In the genomic region with DNA sequence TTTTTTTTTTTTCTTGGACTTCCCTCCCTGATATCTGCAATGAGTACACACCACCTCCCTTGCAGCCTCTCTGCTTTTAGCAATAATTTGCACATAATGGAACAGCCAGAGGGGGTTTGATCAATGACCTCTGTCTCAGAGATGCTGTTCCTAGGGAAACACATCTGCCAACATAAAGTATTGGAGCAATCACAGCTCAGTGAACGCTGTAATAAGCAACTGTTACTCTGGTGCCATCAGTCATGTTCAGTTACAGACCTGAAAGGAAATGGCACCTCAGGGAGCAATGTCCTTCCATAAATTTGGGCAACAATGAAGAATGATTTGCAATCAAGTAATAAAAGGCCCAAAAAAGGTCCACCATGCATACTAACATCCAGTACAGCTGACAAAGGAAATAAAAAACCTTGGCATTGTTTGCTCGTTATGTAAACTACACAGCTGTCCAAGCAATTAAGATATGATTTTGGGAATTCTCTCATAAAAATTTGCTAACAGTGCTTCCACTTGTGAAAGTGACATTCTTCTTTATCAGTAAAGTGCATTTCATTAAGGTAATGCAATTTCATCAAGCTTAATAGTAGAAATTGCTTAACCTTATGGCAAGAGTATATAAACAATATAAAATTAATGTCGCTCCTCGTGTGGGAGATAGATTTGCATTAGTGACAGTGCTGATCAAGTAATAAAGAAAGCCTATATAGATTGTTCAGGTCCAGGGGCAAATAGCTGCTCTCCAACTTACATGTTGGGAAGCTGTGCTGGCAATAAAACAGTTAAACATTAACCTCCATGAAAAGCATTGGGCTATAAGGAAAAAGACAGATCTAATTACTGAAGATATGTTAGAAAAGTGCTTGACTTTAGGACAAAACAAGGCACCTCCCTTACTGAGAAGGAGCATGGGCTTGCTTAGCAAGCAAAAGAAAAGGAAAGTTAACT, we compare ENCODE assay signal across 1 cellular context.
TF ChIP-seq lines count a peak whose summit lies in the region.

No MANE protein-coding gene starts in this region.

TF ChIP-seq in SK-N-SH treated with all-trans-retinoic acid at 6 μM for 48 hours, 23 proteins besides CTCF, POLR2A, EP300 and RAD21 (continued from another document):
- TF ChIP-seq TSHZ2 (CRISPR knock-in tag; IDR thresholded peaks at IDR 0.05) (no peak), CSDC2 (CRISPR knock-in tag; IDR thresholded peaks at IDR 0.05) (no peak), ZNF8 (CRISPR knock-in tag; IDR thresholded peaks at IDR 0.05) (no peak), OSR1 (CRISPR knock-in tag; IDR thresholded peaks at IDR 0.05) (no peak), ARNTL (CRISPR knock-in tag; IDR thresholded peaks at IDR 0.05; ENCODE audit: borderline replicate concordance, low read depth) (no peak), CREB5 (CRISPR knock-in tag; IDR thresholded peaks at IDR 0.05; ENCODE audit: low read depth) (no peak)
